26 cellular contexts compared by ENCODE assay signal in the genomic region with DNA sequence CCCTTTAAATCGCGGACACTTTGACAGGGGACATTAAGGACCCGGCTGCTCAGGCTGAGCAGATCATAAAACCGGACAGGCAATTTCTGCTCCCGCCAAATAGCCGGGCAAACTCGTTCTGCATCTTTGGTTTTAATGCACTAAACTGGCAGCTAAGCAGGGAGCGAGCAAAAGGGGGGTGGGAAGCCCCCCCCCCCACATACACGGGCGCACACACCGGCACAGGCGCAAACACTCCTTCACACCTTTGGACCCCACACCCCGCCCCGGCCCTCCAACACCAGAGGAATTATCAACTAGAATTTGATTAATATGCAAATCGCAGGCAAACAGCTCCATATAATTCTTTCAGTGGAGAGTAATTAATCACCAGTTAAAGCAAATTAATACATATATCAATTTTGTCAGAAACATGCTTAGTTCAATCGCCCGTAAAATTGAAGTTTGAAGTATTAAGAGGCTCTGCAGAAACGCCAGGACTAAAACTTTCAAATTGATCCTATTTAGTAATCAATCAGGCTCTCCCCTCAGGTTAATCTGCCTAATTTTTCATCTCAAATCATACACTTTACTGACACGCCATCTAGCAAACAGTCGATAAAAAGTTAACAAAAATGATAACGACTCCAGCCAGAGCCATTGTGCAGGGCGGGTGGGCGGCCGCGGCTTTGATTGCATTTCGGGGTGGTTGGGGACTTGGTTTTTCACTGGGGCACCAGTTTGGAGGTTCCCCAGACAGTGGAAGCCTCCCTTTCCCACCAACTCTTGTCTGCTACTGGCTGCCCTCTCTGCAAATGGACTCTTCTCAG. TPM values are rescaled to one million over a fixed set of nuclear protein-coding genes. Genes with fewer than 3 reads are reported as not detected.
"Had no signal": no experiment of that assay in that cellular context is flagged by ENCODE, and none has a peak within 500 bp of the region (broad histone marks: within the 10 kb centered on the region; RNA-seq: fewer than 3 reads in every experiment).

No MANE protein-coding gene starts in this region.

- H3K36me3 Mint-ChIP-seq: T-cell had no signal

- H3K9me3 Mint-ChIP-seq: activated CD8-positive, alpha-beta T cell treated with anti-CD3 and anti-CD28 coated beads for 36 hours; activated naive CD4-positive, alpha-beta T cell treated with anti-CD3 and anti-CD28 coated beads, Interleukin-2, amount 50 U/mL, for 72 hours; central memory CD8-positive, alpha-beta T cell; dendritic cell treated with granulocyte-macrophage colony-stimulating factor and Interleukin-4, amounts not matched to agents 40 ng/mL and 50 ng/mL, for 4 days; endodermal cell; nephron; T-cell had no signal

- H3K4me3 ChIP-seq: esophagus muscularis mucosa, heart right ventricle, mucosa of descending colon, ovary, right atrium auricular region, spleen, tibial nerve had no signal

- H3K9me3 ChIP-seq: esophagus muscularis mucosa, heart right ventricle, mucosa of descending colon, neutrophil, ovary, right atrium auricular region, tibial nerve had no signal

- H3K36me3 ChIP-seq: esophagus muscularis mucosa, heart right ventricle, neutrophil, ovary, right atrium auricular region, spleen, tibial nerve had no signal

- FAIRE-seq: bronchial epithelial cell had no signal

- H3K4me3 Mint-ChIP-seq: activated CD8-positive, alpha-beta T cell treated with anti-CD3 and anti-CD28 coated beads for 36 hours; central memory CD8-positive, alpha-beta T cell; dendritic cell treated with granulocyte-macrophage colony-stimulating factor and Interleukin-4, amounts not matched to agents 40 ng/mL and 50 ng/mL, for 4 days; endodermal cell had no signal

- H3K27ac ChIP-seq: esophagus muscularis mucosa, foreskin keratinocyte, heart right ventricle, neutrophil, ovary, right atrium auricular region, spleen, tibial nerve had no signal

- H3K27ac Mint-ChIP-seq: activated CD8-positive, alpha-beta T cell treated with anti-CD3 and anti-CD28 coated beads for 36 hours; dendritic cell treated with granulocyte-macrophage colony-stimulating factor and Interleukin-4, amounts not matched to agents 40 ng/mL and 50 ng/mL, for 4 days; endodermal cell; T-cell had no signal

- ATAC-seq: activated CD8-positive, alpha-beta T cell treated with anti-CD3 and anti-CD28 coated beads for 36 hours; activated naive CD4-positive, alpha-beta T cell treated with anti-CD3 and anti-CD28 coated beads, Interleukin-2, amount 50 U/mL, for 72 hours; foreskin keratinocyte; heart right ventricle; left ventricle myocardium superior; mucosa of descending colon; T-cell had no signal

- DNase-seq: activated CD4-positive, alpha-beta T cell treated with anti-CD3 and anti-CD28 coated beads, Interleukin-2, amount 50 U/mL, for 1 hour; activated CD4-positive, CD25-positive, alpha-beta regulatory T cell treated with anti-CD3 and anti-CD28 coated beads, Interleukin-2, amount 50 U/mL, for 72 hours; activated CD8-positive, alpha-beta T cell treated with anti-CD3 and anti-CD28 coated beads for 36 hours; activated naive CD4-positive, alpha-beta T cell; foreskin keratinocyte; heart right ventricle; islet precursor cell; left ventricle myocardium superior; mucosa of descending colon; ovary; spleen; stimulated activated naive CD4-positive, alpha-beta T cell treated with Interleukin-2 at 50 U/mL for 16 hours; T-cell had no signal

RNA-seq across cellular contexts. Expression of gene LBX1, which starts 9.9 kb away (rescaled TPM):
- total RNA-seq: activated CD8-positive, alpha-beta T cell treated with anti-CD3 and anti-CD28 coated beads for 36 hours; activated naive CD4-positive, alpha-beta T cell treated with anti-CD3 and anti-CD28 coated beads, Interleukin-2, amount 50 U/mL, for 72 hours; bronchial epithelial cell; endodermal cell; esophagus muscularis mucosa; foreskin keratinocyte; heart right ventricle; left ventricle myocardium superior; lung microvascular endothelial cell; mucosa of descending colon; ovary; pulmonary artery endothelial cell; right atrium auricular region; spleen; T-cell; temporal lobe had no signal
- polyA plus RNA-seq: foreskin keratinocyte, heart right ventricle, ovary, spleen had no signal
